Comparison of ENCODE assay signal across 25 cellular contexts in genomic region chr13:47556703-47557102, GRCh38.
"Had no signal": no experiment of that assay in that cellular context is flagged by ENCODE, and none has a peak within 500 bp of the region (broad histone marks: within the 10 kb centered on the region; RNA-seq: fewer than 3 reads in every experiment).

No MANE protein-coding gene starts in this region.

- H3K27me3 ChIP-seq: colonic mucosa, esophagus muscularis mucosa, esophagus squamous epithelium, gastrocnemius medialis, gastroesophageal sphincter, heart left ventricle, heart right ventricle had no signal

- H3K4me1 ChIP-seq: colonic mucosa, esophagus muscularis mucosa, esophagus squamous epithelium, foreskin keratinocyte, gastrocnemius medialis, gastroesophageal sphincter, heart left ventricle, heart right ventricle had no signal

- H3K27ac Mint-ChIP-seq: dendritic cell treated with granulocyte-macrophage colony-stimulating factor and Interleukin-4, amounts not matched to agents 40 ng/mL and 50 ng/mL, for 4 days; effector memory CD8-positive, alpha-beta T cell; endodermal cell had no signal

- H3K27ac ChIP-seq: colonic mucosa, coronary artery, dorsolateral prefrontal cortex, epithelial cell of prostate, esophagus muscularis mucosa, esophagus squamous epithelium, foreskin keratinocyte, gastrocnemius medialis, gastroesophageal sphincter, heart left ventricle, heart right ventricle had no signal

- H3K4me3 Mint-ChIP-seq: dendritic cell treated with granulocyte-macrophage colony-stimulating factor and Interleukin-4, amounts not matched to agents 40 ng/mL and 50 ng/mL, for 4 days; effector memory CD8-positive, alpha-beta T cell; endodermal cell had no signal

- H3K9me3 Mint-ChIP-seq: dendritic cell treated with granulocyte-macrophage colony-stimulating factor and Interleukin-4, amounts not matched to agents 40 ng/mL and 50 ng/mL, for 4 days; endodermal cell had no signal

- ATAC-seq: effector memory CD8-positive, alpha-beta T cell; esophagus mucosa; foreskin keratinocyte; gastrocnemius medialis; gastroesophageal sphincter; heart left ventricle; heart right ventricle had no signal

- DNase-seq: colonic mucosa; cortex of kidney; dermis blood vessel endothelial cell; dorsolateral prefrontal cortex; effector CD4-positive, alpha-beta T cell; effector CD8-positive, alpha-beta T cell; effector memory CD4-positive, alpha-beta T cell; effector memory CD8-positive, alpha-beta T cell; endodermal cell; erythroblast; esophagus squamous epithelium; foreskin fibroblast; foreskin keratinocyte; foreskin melanocyte; gastrocnemius medialis; glutamatergic neuron; head of caudate nucleus; heart left ventricle; heart right ventricle had no signal

- H3K4me3 ChIP-seq: colonic mucosa, coronary artery, dorsolateral prefrontal cortex, esophagus muscularis mucosa, esophagus squamous epithelium, gastrocnemius medialis, gastroesophageal sphincter, heart left ventricle, heart right ventricle had no signal

- H3K9me3 ChIP-seq: colonic mucosa, esophagus muscularis mucosa, esophagus squamous epithelium, gastrocnemius medialis, gastroesophageal sphincter, heart left ventricle, heart right ventricle had no signal

- H3K36me3 ChIP-seq: colonic mucosa, esophagus muscularis mucosa, esophagus squamous epithelium, gastrocnemius medialis, gastroesophageal sphincter, heart left ventricle, heart right ventricle had no signal

- H3K27me3 Mint-ChIP-seq: dendritic cell treated with granulocyte-macrophage colony-stimulating factor and Interleukin-4, amounts not matched to agents 40 ng/mL and 50 ng/mL, for 4 days had no signal
